In genomic region chr19:10683582-10683981, GRCh38 we compare ENCODE assay signal across 26 cellular contexts.
"Had no signal": no experiment of that assay in that cellular context is flagged by ENCODE, and none has a peak within 500 bp of the region (broad histone marks: within the 10 kb centered on the region; RNA-seq: fewer than 3 reads in every experiment).

No MANE protein-coding gene starts in this region.

- H3K4me3 Mint-ChIP-seq: activated CD4-positive, alpha-beta T cell treated with anti-CD3 and anti-CD28 coated beads, Interleukin-2, amount 10 ng/mL, durations not matched to agents 7 days and 5 days; activated CD8-positive, alpha-beta memory T cell treated with anti-CD3 and anti-CD28 coated beads, Interleukin-2, amount 10 ng/mL, durations not matched to agents 7 days and 5 days; activated CD8-positive, alpha-beta T cell treated with anti-CD3 and anti-CD28 coated beads for 36 hours; activated naive CD8-positive, alpha-beta T cell treated with anti-CD3 and anti-CD28 coated beads, Interleukin-2, amount 50 U/mL, for 24 hours; activated T-helper 1 cell treated with anti-CD3 and anti-CD28 coated beads, Interleukin-12 subunit alpha, Interleukin-12 subunit beta, Interleukin-2, Interleukin-4 antibody, amounts not matched to agents 30 ng/mL and 10 ng/mL and 1 ng/mL, durations not matched to agents 14 hours and 24 hours and 36 hours; dendritic cell treated with granulocyte-macrophage colony-stimulating factor and Interleukin-4, amounts not matched to agents 40 ng/mL and 50 ng/mL, for 4 days; mesothelial cell of epicardium; naive thymus-derived CD8-positive, alpha-beta T cell; stimulated activated memory B cell treated with anti-CD40 and anti-IgM and Interleukin-4, amounts not matched to agents 10 μg/mL and 1 μg/mL and 100 μg/mL, for 72 hours; T-helper 2 cell treated with Interferon-gamma antibody and Interleukin-4, amounts not matched to agents 5 μg/mL and 100 μg/mL, for 36 hours had no signal

- H3K4me3 ChIP-seq: smooth muscle cell, transverse colon, uterus had no signal

- H3K9me3 ChIP-seq: neutrophil, transverse colon, uterus had no signal

- H3K9me3 Mint-ChIP-seq: activated CD4-positive, alpha-beta T cell treated with anti-CD3 and anti-CD28 coated beads, Interleukin-2, amount 10 ng/mL, durations not matched to agents 7 days and 5 days; activated CD8-positive, alpha-beta T cell treated with anti-CD3 and anti-CD28 coated beads for 36 hours; activated naive CD8-positive, alpha-beta T cell treated with anti-CD3 and anti-CD28 coated beads, Interleukin-2, amount 50 U/mL, for 24 hours; activated T-helper 1 cell treated with anti-CD3 and anti-CD28 coated beads, Interleukin-12 subunit alpha, Interleukin-12 subunit beta, Interleukin-2, Interleukin-4 antibody, amounts not matched to agents 30 ng/mL and 10 ng/mL and 1 ng/mL, durations not matched to agents 14 hours and 24 hours and 36 hours; dendritic cell treated with granulocyte-macrophage colony-stimulating factor and Interleukin-4, amounts not matched to agents 40 ng/mL and 50 ng/mL, for 4 days; mesothelial cell of epicardium; naive thymus-derived CD8-positive, alpha-beta T cell; stimulated activated memory B cell treated with anti-CD40 and anti-IgM and Interleukin-4, amounts not matched to agents 10 μg/mL and 1 μg/mL and 100 μg/mL, for 72 hours; T-helper 2 cell treated with Interferon-gamma antibody and Interleukin-4, amounts not matched to agents 5 μg/mL and 100 μg/mL, for 36 hours had no signal

- H3K27ac Mint-ChIP-seq: activated CD4-positive, alpha-beta T cell treated with anti-CD3 and anti-CD28 coated beads, Interleukin-2, amount 10 ng/mL, durations not matched to agents 7 days and 5 days; activated CD8-positive, alpha-beta memory T cell treated with anti-CD3 and anti-CD28 coated beads, Interleukin-2, amount 10 ng/mL, durations not matched to agents 7 days and 5 days; activated CD8-positive, alpha-beta T cell treated with anti-CD3 and anti-CD28 coated beads for 36 hours; activated naive CD8-positive, alpha-beta T cell treated with anti-CD3 and anti-CD28 coated beads, Interleukin-2, amount 50 U/mL, for 24 hours; activated T-helper 1 cell treated with anti-CD3 and anti-CD28 coated beads, Interleukin-12 subunit alpha, Interleukin-12 subunit beta, Interleukin-2, Interleukin-4 antibody, amounts not matched to agents 30 ng/mL and 10 ng/mL and 1 ng/mL, durations not matched to agents 14 hours and 24 hours and 36 hours; dendritic cell treated with granulocyte-macrophage colony-stimulating factor and Interleukin-4, amounts not matched to agents 40 ng/mL and 50 ng/mL, for 4 days; mesothelial cell of epicardium; stimulated activated memory B cell treated with anti-CD40 and anti-IgM and Interleukin-4, amounts not matched to agents 10 μg/mL and 1 μg/mL and 100 μg/mL, for 72 hours; T-helper 2 cell treated with Interferon-gamma antibody and Interleukin-4, amounts not matched to agents 5 μg/mL and 100 μg/mL, for 36 hours had no signal

- H3K4me1 Mint-ChIP-seq: activated CD4-positive, alpha-beta T cell treated with anti-CD3 and anti-CD28 coated beads, Interleukin-2, amount 10 ng/mL, durations not matched to agents 7 days and 5 days; activated CD8-positive, alpha-beta memory T cell treated with anti-CD3 and anti-CD28 coated beads, Interleukin-2, amount 10 ng/mL, durations not matched to agents 7 days and 5 days; activated naive CD8-positive, alpha-beta T cell treated with anti-CD3 and anti-CD28 coated beads, Interleukin-2, amount 50 U/mL, for 24 hours; mesothelial cell of epicardium; stimulated activated memory B cell treated with anti-CD40 and anti-IgM and Interleukin-4, amounts not matched to agents 10 μg/mL and 1 μg/mL and 100 μg/mL, for 72 hours had no signal

- ATAC-seq: activated CD8-positive, alpha-beta memory T cell treated with anti-CD3 and anti-CD28 coated beads, Interleukin-2, amount 10 ng/mL, durations not matched to agents 7 days and 5 days; activated CD8-positive, alpha-beta T cell treated with anti-CD3 and anti-CD28 coated beads for 36 hours; activated naive CD8-positive, alpha-beta T cell treated with anti-CD3 and anti-CD28 coated beads, Interleukin-2, amount 50 U/mL, for 24 hours; foreskin keratinocyte; left ventricle myocardium superior; naive thymus-derived CD8-positive, alpha-beta T cell; sciatic nerve; stimulated activated memory B cell treated with anti-CD40 and anti-IgM and Interleukin-4, amounts not matched to agents 10 μg/mL and 1 μg/mL and 100 μg/mL, for 72 hours had no signal

- H2AFZ ChIP-seq: parathyroid adenoma had no signal

- H3K27ac ChIP-seq: foreskin keratinocyte, neutrophil, parathyroid adenoma, transverse colon, uterus, WERI-Rb-1 had no signal

- H3K9ac ChIP-seq: parathyroid adenoma had no signal

- H3K27me3 Mint-ChIP-seq: activated CD4-positive, alpha-beta T cell treated with anti-CD3 and anti-CD28 coated beads, Interleukin-2, amount 10 ng/mL, durations not matched to agents 7 days and 5 days; activated CD8-positive, alpha-beta memory T cell treated with anti-CD3 and anti-CD28 coated beads, Interleukin-2, amount 10 ng/mL, durations not matched to agents 7 days and 5 days; activated CD8-positive, alpha-beta T cell treated with anti-CD3 and anti-CD28 coated beads for 36 hours; activated naive CD8-positive, alpha-beta T cell treated with anti-CD3 and anti-CD28 coated beads, Interleukin-2, amount 50 U/mL, for 24 hours; dendritic cell treated with granulocyte-macrophage colony-stimulating factor and Interleukin-4, amounts not matched to agents 40 ng/mL and 50 ng/mL, for 4 days; naive thymus-derived CD8-positive, alpha-beta T cell; stimulated activated memory B cell treated with anti-CD40 and anti-IgM and Interleukin-4, amounts not matched to agents 10 μg/mL and 1 μg/mL and 100 μg/mL, for 72 hours had no signal

- H3K4me2 ChIP-seq: smooth muscle cell had no signal

- H3K36me3 ChIP-seq: uterus had no signal

- FAIRE-seq: islet of Langerhans had no signal

- H3K27me3 ChIP-seq: foreskin keratinocyte, neutrophil, transverse colon, uterus had no signal

- DNase-seq: activated CD4-positive, alpha-beta T cell treated with anti-CD3 and anti-CD28 coated beads, Interleukin-2, amount 10 ng/mL, durations not matched to agents 7 days and 5 days; activated CD4-positive, CD25-positive, alpha-beta regulatory T cell treated with anti-CD3 and anti-CD28 coated beads, Interleukin-2, amount 50 U/mL, for 72 hours; activated CD8-positive, alpha-beta memory T cell treated with anti-CD3 and anti-CD28 coated beads, Interleukin-2, amount 10 ng/mL, durations not matched to agents 7 days and 5 days; activated CD8-positive, alpha-beta T cell treated with anti-CD3 and anti-CD28 coated beads for 36 hours; activated gamma-delta T cell; activated naive CD4-positive, alpha-beta T cell treated with anti-CD3 and anti-CD28 coated beads, Interleukin-2, amount 50 U/mL, for 16 hours; activated naive CD8-positive, alpha-beta T cell treated with anti-CD3 and anti-CD28 coated beads, Interleukin-2, amount 50 U/mL, for 24 hours; effector CD4-positive, alpha-beta T cell; foreskin keratinocyte; left ventricle myocardium superior; mammary epithelial cell; naive thymus-derived CD8-positive, alpha-beta T cell; stimulated activated CD4-positive, alpha-beta T cell treated with anti-CD3 and anti-CD28 coated beads, Interleukin-15, amount 100 ng/mL, for 24 hours; transverse colon; uterus; WERI-Rb-1 had no signal

- H3K4me1 ChIP-seq: foreskin keratinocyte, transverse colon, uterus had no signal
